1 cellular context compared by ENCODE assay signal in the genomic region with DNA sequence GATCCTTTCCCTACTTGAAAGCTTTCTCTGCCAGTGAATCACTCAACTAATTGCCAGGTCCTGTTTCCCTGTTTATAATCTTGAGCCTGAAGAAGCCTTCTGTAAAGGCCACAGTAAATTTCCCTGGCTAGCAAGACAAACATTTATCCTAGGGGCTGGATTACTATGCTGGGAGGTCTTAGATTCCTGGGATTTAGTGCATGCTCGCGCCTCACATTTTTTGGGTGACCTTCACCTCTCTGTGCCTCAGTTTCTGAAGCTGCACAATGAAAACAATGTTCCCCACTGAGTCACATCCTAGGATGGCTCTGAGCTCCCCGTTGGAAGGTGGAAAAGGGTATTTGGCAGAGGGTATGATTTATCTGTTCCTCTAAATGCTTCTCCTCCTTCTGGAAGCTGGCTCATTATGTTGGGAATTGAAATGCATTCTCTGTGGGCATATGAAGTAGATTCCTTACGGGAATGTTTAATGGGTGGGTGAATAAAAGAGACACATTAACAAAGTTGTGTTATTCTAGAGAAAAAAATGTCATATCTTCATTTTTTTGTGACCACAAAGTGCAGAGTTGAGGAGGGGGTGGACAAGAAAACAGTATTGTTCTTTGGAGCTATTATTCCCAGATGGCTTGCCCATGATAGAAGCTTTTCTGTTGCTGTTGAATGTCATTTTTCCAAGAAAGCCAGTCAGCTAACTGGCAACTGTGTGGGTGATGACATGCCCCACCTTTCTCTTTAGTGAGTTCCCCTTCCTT.
TF ChIP-seq lines count a peak whose summit lies in the region.

No MANE protein-coding gene starts in this region.

TF ChIP-seq in K562, 482 proteins besides CTCF, POLR2A, EP300 and RAD21:
- TF ChIP-seq, protein P1, sequence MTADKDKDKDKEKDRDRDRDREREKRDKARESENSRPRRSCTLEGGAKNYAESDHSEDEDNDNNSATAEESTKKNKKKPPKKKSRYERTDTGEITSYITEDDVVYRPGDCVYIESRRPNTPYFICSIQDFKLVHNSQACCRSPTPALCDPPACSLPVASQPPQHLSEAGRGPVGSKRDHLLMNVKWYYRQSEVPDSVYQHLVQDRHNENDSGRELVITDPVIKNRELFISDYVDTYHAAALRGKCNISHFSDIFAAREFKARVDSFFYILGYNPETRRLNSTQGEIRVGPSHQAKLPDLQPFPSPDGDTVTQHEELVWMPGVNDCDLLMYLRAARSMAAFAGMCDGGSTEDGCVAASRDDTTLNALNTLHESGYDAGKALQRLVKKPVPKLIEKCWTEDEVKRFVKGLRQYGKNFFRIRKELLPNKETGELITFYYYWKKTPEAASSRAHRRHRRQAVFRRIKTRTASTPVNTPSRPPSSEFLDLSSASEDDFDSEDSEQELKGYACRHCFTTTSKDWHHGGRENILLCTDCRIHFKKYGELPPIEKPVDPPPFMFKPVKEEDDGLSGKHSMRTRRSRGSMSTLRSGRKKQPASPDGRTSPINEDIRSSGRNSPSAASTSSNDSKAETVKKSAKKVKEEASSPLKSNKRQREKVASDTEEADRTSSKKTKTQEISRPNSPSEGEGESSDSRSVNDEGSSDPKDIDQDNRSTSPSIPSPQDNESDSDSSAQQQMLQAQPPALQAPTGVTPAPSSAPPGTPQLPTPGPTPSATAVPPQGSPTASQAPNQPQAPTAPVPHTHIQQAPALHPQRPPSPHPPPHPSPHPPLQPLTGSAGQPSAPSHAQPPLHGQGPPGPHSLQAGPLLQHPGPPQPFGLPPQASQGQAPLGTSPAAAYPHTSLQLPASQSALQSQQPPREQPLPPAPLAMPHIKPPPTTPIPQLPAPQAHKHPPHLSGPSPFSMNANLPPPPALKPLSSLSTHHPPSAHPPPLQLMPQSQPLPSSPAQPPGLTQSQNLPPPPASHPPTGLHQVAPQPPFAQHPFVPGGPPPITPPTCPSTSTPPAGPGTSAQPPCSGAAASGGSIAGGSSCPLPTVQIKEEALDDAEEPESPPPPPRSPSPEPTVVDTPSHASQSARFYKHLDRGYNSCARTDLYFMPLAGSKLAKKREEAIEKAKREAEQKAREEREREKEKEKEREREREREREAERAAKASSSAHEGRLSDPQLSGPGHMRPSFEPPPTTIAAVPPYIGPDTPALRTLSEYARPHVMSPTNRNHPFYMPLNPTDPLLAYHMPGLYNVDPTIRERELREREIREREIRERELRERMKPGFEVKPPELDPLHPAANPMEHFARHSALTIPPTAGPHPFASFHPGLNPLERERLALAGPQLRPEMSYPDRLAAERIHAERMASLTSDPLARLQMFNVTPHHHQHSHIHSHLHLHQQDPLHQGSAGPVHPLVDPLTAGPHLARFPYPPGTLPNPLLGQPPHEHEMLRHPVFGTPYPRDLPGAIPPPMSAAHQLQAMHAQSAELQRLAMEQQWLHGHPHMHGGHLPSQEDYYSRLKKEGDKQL (CRISPR knock-in tag; IDR thresholded peaks at IDR 0.05; ENCODE audit: borderline replicate concordance): no peak
- TF ChIP-seq, protein P2, sequence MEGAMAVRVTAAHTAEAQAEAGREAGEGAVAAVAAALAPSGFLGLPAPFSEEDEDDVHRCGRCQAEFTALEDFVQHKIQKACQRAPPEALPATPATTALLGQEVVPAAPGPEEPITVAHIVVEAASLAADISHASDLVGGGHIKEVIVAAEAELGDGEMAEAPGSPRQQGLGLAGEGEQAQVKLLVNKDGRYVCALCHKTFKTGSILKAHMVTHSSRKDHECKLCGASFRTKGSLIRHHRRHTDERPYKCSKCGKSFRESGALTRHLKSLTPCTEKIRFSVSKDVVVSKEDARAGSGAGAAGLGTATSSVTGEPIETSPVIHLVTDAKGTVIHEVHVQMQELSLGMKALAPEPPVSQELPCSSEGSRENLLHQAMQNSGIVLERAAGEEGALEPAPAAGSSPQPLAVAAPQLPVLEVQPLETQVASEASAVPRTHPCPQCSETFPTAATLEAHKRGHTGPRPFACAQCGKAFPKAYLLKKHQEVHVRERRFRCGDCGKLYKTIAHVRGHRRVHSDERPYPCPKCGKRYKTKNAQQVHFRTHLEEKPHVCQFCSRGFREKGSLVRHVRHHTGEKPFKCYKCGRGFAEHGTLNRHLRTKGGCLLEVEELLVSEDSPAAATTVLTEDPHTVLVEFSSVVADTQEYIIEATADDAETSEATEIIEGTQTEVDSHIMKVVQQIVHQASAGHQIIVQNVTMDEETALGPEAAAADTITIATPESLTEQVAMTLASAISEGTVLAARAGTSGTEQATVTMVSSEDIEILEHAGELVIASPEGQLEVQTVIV (CRISPR knock-in tag; IDR thresholded peaks at IDR 0.05; ENCODE audit: borderline replicate concordance): 0 out of 2 replicates have a peak, but pooled peaks have one; percentile 30
- TF ChIP-seq, protein P3, sequence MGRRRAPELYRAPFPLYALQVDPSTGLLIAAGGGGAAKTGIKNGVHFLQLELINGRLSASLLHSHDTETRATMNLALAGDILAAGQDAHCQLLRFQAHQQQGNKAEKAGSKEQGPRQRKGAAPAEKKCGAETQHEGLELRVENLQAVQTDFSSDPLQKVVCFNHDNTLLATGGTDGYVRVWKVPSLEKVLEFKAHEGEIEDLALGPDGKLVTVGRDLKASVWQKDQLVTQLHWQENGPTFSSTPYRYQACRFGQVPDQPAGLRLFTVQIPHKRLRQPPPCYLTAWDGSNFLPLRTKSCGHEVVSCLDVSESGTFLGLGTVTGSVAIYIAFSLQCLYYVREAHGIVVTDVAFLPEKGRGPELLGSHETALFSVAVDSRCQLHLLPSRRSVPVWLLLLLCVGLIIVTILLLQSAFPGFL (CRISPR knock-in tag; IDR thresholded peaks at IDR 0.05): 0 out of 2 replicates have a peak, but pooled peaks have one; percentile 17
- peak; percentile 83 for TF ChIP-seq SOX6 (IDR thresholded peaks at IDR 0.05)
- peak; percentile 32; the same call in 1 of the 2 replicates for TF ChIP-seq EGR1 (conservative IDR thresholded peaks at IDR 0.05)
- TF ChIP-seq, protein P4, sequence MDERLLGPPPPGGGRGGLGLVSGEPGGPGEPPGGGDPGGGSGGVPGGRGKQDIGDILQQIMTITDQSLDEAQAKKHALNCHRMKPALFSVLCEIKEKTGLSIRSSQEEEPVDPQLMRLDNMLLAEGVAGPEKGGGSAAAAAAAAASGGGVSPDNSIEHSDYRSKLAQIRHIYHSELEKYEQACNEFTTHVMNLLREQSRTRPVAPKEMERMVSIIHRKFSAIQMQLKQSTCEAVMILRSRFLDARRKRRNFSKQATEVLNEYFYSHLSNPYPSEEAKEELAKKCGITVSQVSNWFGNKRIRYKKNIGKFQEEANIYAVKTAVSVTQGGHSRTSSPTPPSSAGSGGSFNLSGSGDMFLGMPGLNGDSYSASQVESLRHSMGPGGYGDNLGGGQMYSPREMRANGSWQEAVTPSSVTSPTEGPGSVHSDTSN (CRISPR knock-in tag; IDR thresholded peaks at IDR 0.05; ENCODE audit: low read depth): no peak
- TF ChIP-seq, protein P4 (tag; conservative IDR thresholded peaks at IDR 0.05; ENCODE audit: low read depth): 0 out of 2 replicates have a peak, but pooled peaks have one; percentile 6
- TF ChIP-seq, protein P5, sequence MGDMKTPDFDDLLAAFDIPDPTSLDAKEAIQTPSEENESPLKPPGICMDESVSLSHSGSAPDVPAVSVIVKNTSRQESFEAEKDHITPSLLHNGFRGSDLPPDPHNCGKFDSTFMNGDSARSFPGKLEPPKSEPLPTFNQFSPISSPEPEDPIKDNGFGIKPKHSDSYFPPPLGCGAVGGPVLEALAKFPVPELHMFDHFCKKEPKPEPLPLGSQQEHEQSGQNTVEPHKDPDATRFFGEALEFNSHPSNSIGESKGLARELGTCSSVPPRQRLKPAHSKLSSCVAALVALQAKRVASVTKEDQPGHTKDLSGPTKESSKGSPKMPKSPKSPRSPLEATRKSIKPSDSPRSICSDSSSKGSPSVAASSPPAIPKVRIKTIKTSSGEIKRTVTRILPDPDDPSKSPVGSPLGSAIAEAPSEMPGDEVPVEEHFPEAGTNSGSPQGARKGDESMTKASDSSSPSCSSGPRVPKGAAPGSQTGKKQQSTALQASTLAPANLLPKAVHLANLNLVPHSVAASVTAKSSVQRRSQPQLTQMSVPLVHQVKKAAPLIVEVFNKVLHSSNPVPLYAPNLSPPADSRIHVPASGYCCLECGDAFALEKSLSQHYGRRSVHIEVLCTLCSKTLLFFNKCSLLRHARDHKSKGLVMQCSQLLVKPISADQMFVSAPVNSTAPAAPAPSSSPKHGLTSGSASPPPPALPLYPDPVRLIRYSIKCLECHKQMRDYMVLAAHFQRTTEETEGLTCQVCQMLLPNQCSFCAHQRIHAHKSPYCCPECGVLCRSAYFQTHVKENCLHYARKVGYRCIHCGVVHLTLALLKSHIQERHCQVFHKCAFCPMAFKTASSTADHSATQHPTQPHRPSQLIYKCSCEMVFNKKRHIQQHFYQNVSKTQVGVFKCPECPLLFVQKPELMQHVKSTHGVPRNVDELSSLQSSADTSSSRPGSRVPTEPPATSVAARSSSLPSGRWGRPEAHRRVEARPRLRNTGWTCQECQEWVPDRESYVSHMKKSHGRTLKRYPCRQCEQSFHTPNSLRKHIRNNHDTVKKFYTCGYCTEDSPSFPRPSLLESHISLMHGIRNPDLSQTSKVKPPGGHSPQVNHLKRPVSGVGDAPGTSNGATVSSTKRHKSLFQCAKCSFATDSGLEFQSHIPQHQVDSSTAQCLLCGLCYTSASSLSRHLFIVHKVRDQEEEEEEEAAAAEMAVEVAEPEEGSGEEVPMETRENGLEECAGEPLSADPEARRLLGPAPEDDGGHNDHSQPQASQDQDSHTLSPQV (IDR thresholded peaks at IDR 0.05): 0 out of 2 replicates have a peak, but pooled peaks have one; percentile 22
- no peak for TF ChIP-seq SMAD2 (IDR thresholded peaks at IDR 0.05; ENCODE audit: low read depth, low read length)
